Comparison of ENCODE assay signal across 6 cellular contexts in genomic region chr17:73399056-73399455, GRCh38.
"Had no signal": no experiment of that assay in that cellular context is flagged by ENCODE, and none has a peak within 500 bp of the region (broad histone marks: within the 10 kb centered on the region; RNA-seq: fewer than 3 reads in every experiment).

No MANE protein-coding gene starts in this region.

- ATAC-seq: HCT116 had no signal

- H3K4me1 ChIP-seq: HAP-1 had no signal

- H3K36me3 ChIP-seq: HAP-1 had no signal

- H3K9ac ChIP-seq: GM23248 had no signal

- H2AFZ ChIP-seq: GM23248 had no signal

- H3K9me3 ChIP-seq: HAP-1 had no signal

- H3K4me3 ChIP-seq: GM23248, HAP-1 had no signal

- H3K27ac ChIP-seq: GM23248 had no signal

- DNase-seq: GM23248, GOT3, HFFc6, KBM-7 had no signal
